12 cellular contexts compared by ENCODE assay signal in the genomic region with DNA sequence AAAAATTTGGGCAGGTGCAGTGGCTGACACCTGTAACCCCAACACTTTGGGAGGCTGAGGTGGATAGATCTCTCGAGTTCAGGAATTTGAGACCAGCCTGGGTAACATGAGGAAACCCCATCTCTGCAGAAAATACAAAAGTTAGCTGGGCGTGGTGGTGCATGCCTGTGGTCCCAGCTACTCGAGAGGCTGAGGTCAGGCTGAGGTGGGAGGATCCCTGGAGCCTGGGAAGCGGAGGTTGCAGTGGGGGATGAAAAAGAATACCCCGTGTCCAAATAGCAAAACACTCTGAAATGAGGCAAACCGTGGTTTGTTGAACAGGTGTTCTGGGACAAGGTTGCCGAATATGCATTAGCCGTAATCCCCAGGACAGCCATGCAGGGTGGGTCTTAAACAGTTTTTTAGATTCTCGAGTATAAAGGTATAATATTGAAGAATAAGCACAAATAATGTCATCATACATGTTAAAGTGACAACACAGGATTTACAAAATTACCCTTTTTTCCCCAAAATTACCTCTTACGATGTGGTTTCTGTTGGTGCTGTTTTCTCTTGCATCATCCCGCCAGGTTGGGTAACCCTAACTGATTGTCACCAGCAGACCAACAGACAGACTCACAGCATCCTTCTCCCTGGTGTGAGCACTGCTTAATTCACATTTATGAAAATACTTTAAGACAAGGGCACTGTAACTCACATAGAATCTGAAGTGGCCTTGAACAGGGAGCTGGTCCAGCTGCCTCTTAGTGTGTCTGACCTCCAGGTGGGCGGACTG. TPM values are rescaled to one million over a fixed set of nuclear protein-coding genes. Genes with fewer than 3 reads are reported as not detected.
DNase-seq lines count a peak whose midpoint lies in the region; ATAC-seq and TF ChIP-seq lines count a peak whose summit lies in the region.
"Had no signal": no experiment of that assay in that cellular context is flagged by ENCODE, and none has a peak within 500 bp of the region (broad histone marks: within the 10 kb centered on the region; RNA-seq: fewer than 3 reads in every experiment).

No MANE protein-coding gene starts in this region.

- DNase-seq in NK-92 treated with Interleukin-12 subunit alpha and Interleukin-12 subunit beta, amount 100 ng/mL, for 24 hours (lab: John Stamatoyannopoulos, UW): peak; percentile 42
- DNase-seq in NK-92 (lab: John Stamatoyannopoulos, UW; ENCODE audit: unreplicated experiment) (no peak), PC-9 (no peak), myocyte (ENCODE audit: low read depth) (peak; percentile 50), KG1 (lab: John Stamatoyannopoulos, UW) (no peak)
- DNase-seq: 8988T, left cardiac atrium, NCI-H345 had no signal

- no peak overlapping the region for H3K4me3 ChIP-seq in PC-9
- H3K4me3 ChIP-seq: gastroesophageal sphincter, neural progenitor cell had no signal

- no peak for TF ChIP-seq CTCF in PC-9 (conservative IDR thresholded peaks at IDR 0.05)

- no peaks in the 10 kb centered on the region for H3K27me3 ChIP-seq in PC-9 (ENCODE audit: insufficient read depth, low read depth)
- H3K27me3 ChIP-seq: gastroesophageal sphincter, neural progenitor cell had no signal

- BruUV-seq in PC-9 (replicated peaks; lab: Mats Ljungman, UMichigan): TSS peak; percentile 8

- H3K9me2 ChIP-seq in PC-9 (ENCODE audit: insufficient read depth): no peaks in the 10 kb centered on the region

- intact Hi-C loops in PC-9 (cut with micrococcal nuclease; ENCODE audit: unreplicated experiment): no loop called here

- H3K9me3 ChIP-seq in PC-9 (ENCODE audit: insufficient read depth, low read depth): no peaks in the 10 kb centered on the region
- H3K9me3 ChIP-seq: gastroesophageal sphincter had no signal

- H4K20me1 ChIP-seq in PC-9 (ENCODE audit: insufficient read depth): peaks cover 61% of the 10 kb centered on the region

- H3K4me1 ChIP-seq in PC-9 (replicated peaks; ENCODE audit: insufficient read depth): no peaks in the 10 kb centered on the region
- H3K4me1 ChIP-seq: neural progenitor cell had no signal

- ATAC-seq in HG02759 (IDR thresholded peaks at IDR 0.05; ENCODE audit: unreplicated experiment): no peak
- ATAC-seq: gastroesophageal sphincter, left cardiac atrium had no signal

- no peak overlapping the region for H2AFZ ChIP-seq in PC-9
- H2AFZ ChIP-seq: neural progenitor cell had no signal

- no peaks in the 10 kb centered on the region for H3K36me3 ChIP-seq in PC-9 (ENCODE audit: low read depth)
- H3K36me3 ChIP-seq: gastroesophageal sphincter, neural progenitor cell had no signal

- POLR2A ChIA-PET in PC-9 (lab: Charles Lee; ENCODE audit: unreplicated experiment): no interaction called here

- peaks cover 27% of the 10 kb centered on the region; the same call in 1 of the 2 replicates for H3F3A ChIP-seq in PC-9 (ENCODE audit: insufficient read depth, low read depth)

- H3K27ac ChIP-seq in PC-9: no peak overlapping the region
- H3K27ac ChIP-seq: gastroesophageal sphincter, neural progenitor cell had no signal

- CTCF ChIA-PET in PC-9 (lab: Charles Lee): no interaction called here

- H3K79me2 ChIP-seq in PC-9 (ENCODE audit: low read depth): peaks cover 97% of the 10 kb centered on the region

- no peak overlapping the region for H3K4me2 ChIP-seq in PC-9
- H3K4me2 ChIP-seq: neural progenitor cell had no signal

RNA-seq across cellular contexts. Expression of a gene that starts 9.1 kb away (rescaled TPM):
- total RNA-seq in PC-9 (2021) (47.0 and 48.1 TPM in 2 replicates), myocyte (49.3 and 60.7 TPM in 2 replicates)
- 50.6 TPM for polyA plus RNA-seq in myocyte (2012)

RNA-seq across cellular contexts. Expression of a gene that starts 38.9 kb away (rescaled TPM):
- total RNA-seq in PC-9 (2021) (149 and 158 TPM in 2 replicates), myocyte (94.4 and 99.0 TPM in 2 replicates)
- polyA plus RNA-seq in myocyte (2012): 118 TPM

RNA-seq across cellular contexts. Expression of a gene that starts 42.7 kb away (rescaled TPM):
- not detected in 2 replicates for total RNA-seq in PC-9 (2021)
- not detected in 2 replicates for total RNA-seq in myocyte
- polyA plus RNA-seq in myocyte (2012): not detected
- total RNA-seq: gastroesophageal sphincter, left cardiac atrium, MCF 10A had no signal

RNA-seq across cellular contexts. Expression of a gene that starts 52.2 kb away (rescaled TPM):
- total RNA-seq in PC-9 (2021): 51.7 and 55.1 TPM in 2 replicates
- total RNA-seq in myocyte: 19.9 and 22.3 TPM in 2 replicates
- 33.8 TPM for polyA plus RNA-seq in myocyte (2012)

Comparison
In these comparisons a context has a peak if more than half of its experiments do, and no peak if none do; other contexts are left out.
1. DNase-seq: peak in NK-92 treated with Interleukin-12 subunit alpha and Interleukin-12 subunit beta, amount 100 ng/mL, for 24 hours (single experiment) and myocyte (single experiment); none in NK-92 (single experiment), PC-9 (0 of 2) and KG1 (single experiment).